In genomic region chr17:57911834-57912673, GRCh38 we compare ENCODE assay signal across 8 cellular contexts. TPM values are rescaled to one million over a fixed set of nuclear protein-coding genes. Genes with fewer than 3 reads are reported as not detected.
DNase-seq lines count a peak whose midpoint lies in the region; ATAC-seq lines count a peak whose summit lies in the region.

No MANE protein-coding gene starts in this region.

- H3K27me3 ChIP-seq in esophagus (ENCODE audit: control insufficient read depth in 1 of 2, insufficient read depth in 2 of 2, low read length in 2 of 2) (no peaks in the 10 kb centered on the region), neuronal stem cell (ENCODE audit: control insufficient read depth in 3 of 3, insufficient read depth in 3 of 3, low read depth in 1 of 3, low read length in 3 of 3) (no peaks in the 10 kb centered on the region)

- no peak overlapping the region for H2BK120ac ChIP-seq in neuronal stem cell (ENCODE audit: low read depth, low read length)

- no peak overlapping the region for H3K23ac ChIP-seq in neuronal stem cell (ENCODE audit: low read depth, low read length, poor library complexity)

- H2AFZ ChIP-seq in neuronal stem cell (ENCODE audit: low read length) = no peak overlapping the region

- ATAC-seq in HG03045 (IDR thresholded peaks at IDR 0.05; ENCODE audit: unreplicated experiment) = no peak

- peak overlapping the region; percentile 2 for H3K18ac ChIP-seq in neuronal stem cell (ENCODE audit: low read length)

- 31 to 33% methylated on average over 13 of the region's 13 CpGs for WGBS in esophagus, 2 donors
- WGBS in neuronal stem cell (ENCODE audit: extremely low coverage in 2 of 2, insufficient read length in 2 of 2, insufficient replicate concordance in 1 of 2), 2 donors = no CpG with 5 or more reads among the region's 13 CpGs

- no peak overlapping the region for H3K9ac ChIP-seq in neuronal stem cell (ENCODE audit: low read depth, low read length, poor library complexity)

- H3K4me1 ChIP-seq in esophagus (ENCODE audit: control insufficient read depth in 2 of 2, insufficient read depth in 2 of 2, low read length in 1 of 2) (peaks cover 15 to 24% of the 10 kb centered on the region in 2 donors), neuronal stem cell (ENCODE audit: control insufficient read depth in 2 of 2, insufficient read depth in 1 of 2, low read depth in 1 of 2, low read length in 2 of 2) (peaks cover 45 to 64% of the 10 kb centered on the region in 2 donors)

- no peak overlapping the region for H4K91ac ChIP-seq in neuronal stem cell (ENCODE audit: low read depth, low read length, poor library complexity)

- H2AK5ac ChIP-seq in neuronal stem cell (ENCODE audit: low read depth, low read length) = no peak overlapping the region

- H2BK15ac ChIP-seq in neuronal stem cell (ENCODE audit: low read length) = no peak overlapping the region

- H3K4me3 ChIP-seq in esophagus (ENCODE audit: low read depth in 1 of 2, low read length in 2 of 2) (no peak overlapping the region), neuronal stem cell (ENCODE audit: low read length in 2 of 2) (no peak overlapping the region)

- H3K4me2 ChIP-seq in neuronal stem cell (ENCODE audit: insufficient read depth, low read length, poor library complexity, severe bottlenecking) = no peak overlapping the region

- no peak overlapping the region for H3K14ac ChIP-seq in neuronal stem cell (ENCODE audit: low read length)

- H2BK12ac ChIP-seq in neuronal stem cell (ENCODE audit: low read length) = peak overlapping the region; percentile 17

- DNase-seq in DMS153 treated with DMSO at 0.1 percent for 48 hours (lab: John Stamatoyannopoulos, UW; ENCODE audit: unreplicated experiment) = peak; percentile 94
- DNase-seq in NCI-H524 (lab: John Stamatoyannopoulos, UW) = peak; percentile 96 to 98
- DNase-seq in neuronal stem cell (ENCODE audit: low spot score) = peak; percentile 73
- DNase-seq in hepatic stellate cell (ENCODE audit: low spot score) = no peak
- DNase-seq in CD1c-positive myeloid dendritic cell (ENCODE audit: extremely low spot score) = no peak
- no peak for DNase-seq in SW 1271 (lab: John Stamatoyannopoulos, UW)

- peaks cover 3% of the 10 kb centered on the region for H3K79me1 ChIP-seq in neuronal stem cell (ENCODE audit: low read depth, low read length)

- H4K8ac ChIP-seq in neuronal stem cell (ENCODE audit: low read depth, low read length) = no peak overlapping the region

- no peaks in the 10 kb centered on the region for H3K9me3 ChIP-seq in esophagus (ENCODE audit: control insufficient read depth in 2 of 2, insufficient read depth in 1 of 2, low read depth in 1 of 2, low read length in 1 of 2)
- no peaks in the 10 kb centered on the region for H3K9me3 ChIP-seq in neuronal stem cell (replicated peaks in 1 of 2; ENCODE audit: control insufficient read depth in 2 of 2, insufficient read depth in 1 of 2, low read depth in 1 of 2, low read length in 2 of 2)

- H3K4ac ChIP-seq in neuronal stem cell (ENCODE audit: low read length) = no peak overlapping the region

- H3K27ac ChIP-seq in esophagus (ENCODE audit: low read depth in 2 of 2, low read length in 1 of 2) (peak overlapping the region; percentile 79 to 86), neuronal stem cell (replicated peaks; ENCODE audit: low read length) (peak overlapping the region; percentile 63)

- no peak overlapping the region for H2BK5ac ChIP-seq in neuronal stem cell (ENCODE audit: low read length)

- H3K36me3 ChIP-seq in esophagus (ENCODE audit: control insufficient read depth in 2 of 2, insufficient read depth in 2 of 2, low read length in 1 of 2) (no peaks in the 10 kb centered on the region), neuronal stem cell (replicated peaks in 1 of 2; ENCODE audit: control insufficient read depth in 2 of 2, insufficient read depth in 2 of 2, low read length in 2 of 2) (peaks cover 0 to 5% of the 10 kb centered on the region in 2 donors)

RNA-seq across cellular contexts. Expression of gene CUEDC1, which starts 43.2 kb away (rescaled TPM):
- 10 to 100 TPM; 19.9 to 31.1 TPM for polyA plus RNA-seq in esophagus
- 23.4 TPM for polyA plus RNA-seq in neuronal stem cell (2013, experiment 1 of 2)
- polyA plus RNA-seq in neuronal stem cell (2013, experiment 2 of 2) = 22.7 TPM

Comparison
In these comparisons a context has a peak if more than half of its experiments do, and no peak if none do; other contexts are left out.
1. DNase-seq: peak in DMS153 treated with DMSO at 0.1 percent for 48 hours (single experiment), NCI-H524 (2 of 2) and neuronal stem cell (single experiment); none in hepatic stellate cell (single experiment), CD1c-positive myeloid dendritic cell (single experiment) and SW 1271 (0 of 2).